In the genomic region with DNA sequence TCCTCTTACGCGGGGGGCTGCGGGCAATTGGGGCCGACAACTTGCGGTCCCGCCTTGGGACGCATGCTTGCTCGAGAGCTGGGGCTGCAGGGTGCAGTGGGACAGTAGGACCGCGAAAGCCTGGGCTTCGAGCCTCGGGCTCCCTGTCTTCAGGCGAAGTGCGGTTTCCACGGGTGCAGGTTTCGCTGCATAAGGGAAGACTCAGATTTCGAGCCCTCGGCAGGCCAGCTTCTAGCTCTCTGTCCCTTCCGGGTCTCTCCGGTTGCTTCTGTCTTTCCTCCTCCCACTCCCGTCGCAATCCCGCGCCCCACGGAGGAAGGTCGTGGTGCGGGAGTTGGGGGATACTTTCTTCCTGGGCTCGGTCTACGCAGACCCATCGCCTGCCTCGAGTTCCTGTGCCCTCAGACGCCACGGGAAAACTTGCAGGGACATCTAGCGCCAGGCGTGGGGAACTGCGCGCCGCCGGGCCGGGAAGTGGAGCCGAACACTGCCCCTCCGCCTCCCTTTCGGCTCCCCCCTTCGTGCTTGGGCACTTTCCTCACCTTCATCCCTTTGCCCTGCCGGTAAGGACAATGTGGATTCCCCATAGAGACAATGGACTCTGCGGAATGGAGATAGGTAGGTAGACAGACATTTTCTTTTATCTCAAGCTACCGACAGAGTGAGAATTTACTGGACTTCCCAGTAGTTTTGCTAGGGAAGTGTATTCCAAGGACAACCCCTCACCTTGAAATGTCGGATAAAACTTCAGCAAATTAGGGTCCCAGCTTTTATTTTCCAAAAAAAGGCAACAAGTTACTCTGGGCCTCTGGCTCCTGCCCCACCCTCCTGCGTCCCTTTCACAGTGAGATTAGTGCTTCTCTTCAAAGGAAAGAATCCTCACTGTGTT, we compare ENCODE assay signal across 8 cellular contexts. TPM values are rescaled to one million over a fixed set of nuclear protein-coding genes. Genes with fewer than 3 reads are reported as not detected.
DNase-seq lines count a peak whose midpoint lies in the region; ATAC-seq, FAIRE-seq and TF ChIP-seq lines count a peak whose summit lies in the region.

No MANE protein-coding gene starts in this region.

- TF ChIP-seq CTCF in endothelial cell of umbilical vein (IDR thresholded peaks at IDR 0.05; ENCODE audit: extremely low read depth in 1 of 2, insufficient read depth in 1 of 2, low read depth in 1 of 2, low read length in 2 of 2) (peak; percentile 68 to 87), vagina (IDR thresholded peaks at IDR 0.05) (peak; percentile 7 to 58 (median 57))

- CTCF ChIA-PET in endothelial cell of umbilical vein (lab: Charles Lee), result interaction anchor here (0.6 to 6.1 kb wide), 18 partner anchors 8 to 1391 kb away, joined by 3 to 102 read pairs (median 4); no protein-coding TSS in a partner anchor

- ATAC-seq in GM21576 (IDR thresholded peaks at IDR 0.05; ENCODE audit: unreplicated experiment), result no peak

- BruUV-seq in endothelial cell of umbilical vein (replicated peaks; lab: Mats Ljungman, UMichigan), result no TSS peak

- no peaks in the 10 kb centered on the region for H3K79me2 ChIP-seq in endothelial cell of umbilical vein (ENCODE audit: control insufficient read depth, insufficient read depth, low read length)

- POLR2A ChIA-PET in endothelial cell of umbilical vein (lab: Charles Lee), result no interaction called here

- no peak for TF ChIP-seq POLR2A in endothelial cell of umbilical vein (IDR thresholded peaks at IDR 0.05; ENCODE audit: low read depth, low read length)
- TF ChIP-seq POLR2A in vagina (IDR thresholded peaks at IDR 0.05), result no peak

- no peaks in the 10 kb centered on the region for H3K9me1 ChIP-seq in endothelial cell of umbilical vein (replicated peaks; ENCODE audit: control insufficient read depth, extremely low read depth, insufficient read depth, low read length)

- H3K4me3 ChIP-seq in SJCRH30 (peak overlapping the region; percentile 40), endothelial cell of umbilical vein (replicated peaks in 1 of 3; ENCODE audit: insufficient read depth in 1 of 3, low read depth in 1 of 3, low read length in 3 of 3) (no peak overlapping the region), vagina (peak overlapping the region; percentile 46 to 48)

- no peak overlapping the region for H3K9ac ChIP-seq in endothelial cell of umbilical vein (replicated peaks; ENCODE audit: extremely low read depth, insufficient read depth, low read length)

- intact Hi-C loops in endothelial cell of umbilical vein (cut with micrococcal nuclease) (loop anchor here (1.0 kb wide), 1 partner anchor 722 kb away; no protein-coding TSS in a partner anchor), vagina (cut with DNase I) (loop anchor here (5.0 to 10.0 kb wide), 2 partner anchors 401 to 1753 kb away; a partner anchor contains a TSS)

- dilution Hi-C loops in endothelial cell of umbilical vein (cut with MboI; ENCODE audit: extremely low pct_ligation_motif_present, low sequenced_read_pairs), result no loop called here

- H2AFZ ChIP-seq in endothelial cell of umbilical vein (ENCODE audit: low read depth, low read length), result peak overlapping the region; percentile 53

- H3K27ac ChIP-seq in SJCRH30 (no peak overlapping the region), endothelial cell of umbilical vein (ENCODE audit: insufficient read depth, low read depth, low read length) (no peak overlapping the region), vagina (peak overlapping the region; percentile 91)

- FAIRE-seq in HTR-8/SVneo (lab: Jason Lieb, UNC) (peak; percentile 68), endothelial cell of umbilical vein (lab: Jason Lieb, UNC) (peak; percentile 70)

- H3K4me1 ChIP-seq in SJCRH30 (no peaks in the 10 kb centered on the region), endothelial cell of umbilical vein (ENCODE audit: control insufficient read depth, extremely low read depth, insufficient read depth, low read length) (no peaks in the 10 kb centered on the region), vagina (peaks cover 48% of the 10 kb centered on the region)

- DNase-seq in SHP77 (lab: John Stamatoyannopoulos, UW), result peak; percentile 21 to 55
- DNase-seq in SHP77 treated with DMSO at 0.1 percent for 48 hours (lab: John Stamatoyannopoulos, UW), result no peak
- peak; percentile 52 for DNase-seq in HTR-8/SVneo (ENCODE audit: insufficient read length, low spot score)
- peak; percentile 62 to 78 for DNase-seq in SJCRH30
- DNase-seq in endothelial cell of umbilical vein (ENCODE audit: low read depth, low spot score), result peak; percentile 51
- peak; percentile 47 for DNase-seq in mucosa of gallbladder (ENCODE audit: low spot score)
- DNase-seq in vagina (ENCODE audit: extremely low spot score in 2 of 2), result no peak

- H3K9me3 ChIP-seq in SJCRH30 (replicated peaks) (no peaks in the 10 kb centered on the region), endothelial cell of umbilical vein (replicated peaks; ENCODE audit: control insufficient read depth, insufficient read depth, low read length) (no peaks in the 10 kb centered on the region), vagina (no peaks in the 10 kb centered on the region)

- H3K36me3 ChIP-seq in SJCRH30 (no peaks in the 10 kb centered on the region), endothelial cell of umbilical vein (ENCODE audit: control insufficient read depth in 2 of 2, extremely low read depth in 1 of 2, insufficient read depth in 2 of 2, low read length in 2 of 2) (no peaks in the 10 kb centered on the region), vagina (no peaks in the 10 kb centered on the region)

- H4K20me1 ChIP-seq in endothelial cell of umbilical vein (replicated peaks; ENCODE audit: control insufficient read depth, extremely low read depth, insufficient read depth, low read length), result no peaks in the 10 kb centered on the region

- H3K4me2 ChIP-seq in endothelial cell of umbilical vein (ENCODE audit: insufficient read depth, low read length), result peak overlapping the region; percentile 43

- H3K27me3 ChIP-seq in SJCRH30 (no peaks in the 10 kb centered on the region; the same call in 1 of the 2 replicates), endothelial cell of umbilical vein (ENCODE audit: control insufficient read depth in 2 of 2, insufficient read depth in 2 of 2, low read length in 2 of 2) (peaks cover 87 to 98% of the 10 kb centered on the region in 2 experiments), vagina (no peaks in the 10 kb centered on the region)

RNA-seq across cellular contexts. Expression of a gene that starts 4.2 kb away (rescaled TPM):
- total RNA-seq in SJCRH30 (2014; rRNA removed; shearing (Covaris generic)), result 11.0 and 13.6 TPM in 2 replicates
- total RNA-seq in endothelial cell of umbilical vein (not detected in 2 replicates), mucosa of gallbladder (not detected), vagina (15.7 TPM)
- not detected in 2 replicates for polyA plus RNA-seq in endothelial cell of umbilical vein
- not detected in 2 replicates for polyA plus RNA-seq in endothelial cell of umbilical vein (2011; cell fraction: cytosol; rRNA removed)
- not detected in 2 replicates for polyA plus RNA-seq in endothelial cell of umbilical vein (2011; cell fraction: nucleus; rRNA removed)
- polyA plus RNA-seq in endothelial cell of umbilical vein (2012), result not detected in 2 replicates
- not detected in 2 replicates for polyA minus RNA-seq in endothelial cell of umbilical vein
- not detected for polyA minus RNA-seq in endothelial cell of umbilical vein (2011; cell fraction: cytosol; rRNA and poly(A)+ RNA removed)
- not detected in 2 replicates for polyA minus RNA-seq in endothelial cell of umbilical vein (2011; cell fraction: nucleus; rRNA and poly(A)+ RNA removed)

RNA-seq across cellular contexts. Expression of a gene that starts 4.5 kb away (rescaled TPM):
- total RNA-seq in SJCRH30 (2014; rRNA removed; shearing (Covaris generic)), result not detected in 2 replicates
- not detected in 2 replicates for total RNA-seq in endothelial cell of umbilical vein
- polyA plus RNA-seq in endothelial cell of umbilical vein, result not detected in 2 replicates
- not detected in 2 replicates for polyA plus RNA-seq in endothelial cell of umbilical vein (2011; cell fraction: cytosol; rRNA removed)
- not detected in 2 replicates for polyA plus RNA-seq in endothelial cell of umbilical vein (2011; cell fraction: nucleus; rRNA removed)
- not detected in 2 replicates for polyA plus RNA-seq in endothelial cell of umbilical vein (2012)
- not detected in 2 replicates for polyA minus RNA-seq in endothelial cell of umbilical vein
- polyA minus RNA-seq in endothelial cell of umbilical vein (2011; cell fraction: cytosol; rRNA and poly(A)+ RNA removed), result not detected
- polyA minus RNA-seq in endothelial cell of umbilical vein (2011; cell fraction: nucleus; rRNA and poly(A)+ RNA removed), result not detected in 2 replicates
- not detected for total RNA-seq in mucosa of gallbladder
- 0.98 TPM for total RNA-seq in vagina

RNA-seq across cellular contexts. Expression of a gene that starts 11.3 kb away (rescaled TPM):
- 0.10 TPM in 1 of 2 replicates, not detected in the other for total RNA-seq in SJCRH30 (2014; rRNA removed; shearing (Covaris generic))
- not detected in 2 replicates for total RNA-seq in endothelial cell of umbilical vein
- polyA plus RNA-seq in endothelial cell of umbilical vein, result not detected in 2 replicates
- not detected in 2 replicates for polyA plus RNA-seq in endothelial cell of umbilical vein (2011; cell fraction: cytosol; rRNA removed)
- not detected in 2 replicates for polyA plus RNA-seq in endothelial cell of umbilical vein (2011; cell fraction: nucleus; rRNA removed)
- not detected in 2 replicates for polyA plus RNA-seq in endothelial cell of umbilical vein (2012)
- not detected in 2 replicates for polyA minus RNA-seq in endothelial cell of umbilical vein
- not detected for polyA minus RNA-seq in endothelial cell of umbilical vein (2011; cell fraction: cytosol; rRNA and poly(A)+ RNA removed)
- polyA minus RNA-seq in endothelial cell of umbilical vein (2011; cell fraction: nucleus; rRNA and poly(A)+ RNA removed), result not detected in 2 replicates
- not detected for total RNA-seq in mucosa of gallbladder
- 1.7 TPM for total RNA-seq in vagina

RNA-seq across cellular contexts. Expression of a gene that starts 18.8 kb away (rescaled TPM):
- total RNA-seq in SJCRH30 (2014; rRNA removed; shearing (Covaris generic)), result 3.1 and 3.7 TPM in 2 replicates
- total RNA-seq in endothelial cell of umbilical vein (not detected in 2 replicates), mucosa of gallbladder (not detected), vagina (19.4 TPM)
- not detected in 2 replicates for polyA plus RNA-seq in endothelial cell of umbilical vein
- polyA plus RNA-seq in endothelial cell of umbilical vein (2011; cell fraction: cytosol; rRNA removed), result not detected in 2 replicates
- polyA plus RNA-seq in endothelial cell of umbilical vein (2011; cell fraction: nucleus; rRNA removed), result not detected in 2 replicates
- not detected in 2 replicates for polyA plus RNA-seq in endothelial cell of umbilical vein (2012)
- polyA minus RNA-seq in endothelial cell of umbilical vein, result not detected in 2 replicates
- 1.0 TPM for polyA minus RNA-seq in endothelial cell of umbilical vein (2011; cell fraction: cytosol; rRNA and poly(A)+ RNA removed)
- polyA minus RNA-seq in endothelial cell of umbilical vein (2011; cell fraction: nucleus; rRNA and poly(A)+ RNA removed), result not detected in 2 replicates

RNA-seq across cellular contexts. Expression of a gene that starts 28.3 kb away (rescaled TPM):
- 1.3 and 2.2 TPM in 2 replicates for total RNA-seq in SJCRH30 (2014; rRNA removed; shearing (Covaris generic))
- total RNA-seq in endothelial cell of umbilical vein (not detected in 2 replicates), mucosa of gallbladder (not detected), vagina (19.6 TPM)
- polyA plus RNA-seq in endothelial cell of umbilical vein, result not detected in 2 replicates
- not detected in 2 replicates for polyA plus RNA-seq in endothelial cell of umbilical vein (2011; cell fraction: cytosol; rRNA removed)
- not detected in 2 replicates for polyA plus RNA-seq in endothelial cell of umbilical vein (2011; cell fraction: nucleus; rRNA removed)
- not detected in 2 replicates for polyA plus RNA-seq in endothelial cell of umbilical vein (2012)
- not detected in 2 replicates for polyA minus RNA-seq in endothelial cell of umbilical vein
- not detected for polyA minus RNA-seq in endothelial cell of umbilical vein (2011; cell fraction: cytosol; rRNA and poly(A)+ RNA removed)
- polyA minus RNA-seq in endothelial cell of umbilical vein (2011; cell fraction: nucleus; rRNA and poly(A)+ RNA removed), result not detected in 2 replicates

Comparison
In these comparisons a context has a peak if more than half of its experiments do, and no peak if none do; other contexts are left out.
1. DNase-seq: peak in SHP77 (2 of 2), HTR-8/SVneo (single experiment), SJCRH30 (2 of 2), endothelial cell of umbilical vein (single experiment) and mucosa of gallbladder (single experiment); none in SHP77 treated with DMSO at 0.1 percent for 48 hours (single experiment) and vagina (0 of 2).
2. H3K4me3 ChIP-seq: peak in SJCRH30 (single experiment) and vagina (2 of 2); none in endothelial cell of umbilical vein (0 of 3).
3. RNA of a gene that starts 4.2 kb away (total RNA-seq): 15.7 TPM in vagina (single experiment) and 11.0 to 13.6 TPM in SJCRH30; not detected in endothelial cell of umbilical vein and not detected in mucosa of gallbladder (single experiment); every median in the first group is over 10 times any median in the second.